ENCODE assay signal across 9 cellular contexts in the genomic region with DNA sequence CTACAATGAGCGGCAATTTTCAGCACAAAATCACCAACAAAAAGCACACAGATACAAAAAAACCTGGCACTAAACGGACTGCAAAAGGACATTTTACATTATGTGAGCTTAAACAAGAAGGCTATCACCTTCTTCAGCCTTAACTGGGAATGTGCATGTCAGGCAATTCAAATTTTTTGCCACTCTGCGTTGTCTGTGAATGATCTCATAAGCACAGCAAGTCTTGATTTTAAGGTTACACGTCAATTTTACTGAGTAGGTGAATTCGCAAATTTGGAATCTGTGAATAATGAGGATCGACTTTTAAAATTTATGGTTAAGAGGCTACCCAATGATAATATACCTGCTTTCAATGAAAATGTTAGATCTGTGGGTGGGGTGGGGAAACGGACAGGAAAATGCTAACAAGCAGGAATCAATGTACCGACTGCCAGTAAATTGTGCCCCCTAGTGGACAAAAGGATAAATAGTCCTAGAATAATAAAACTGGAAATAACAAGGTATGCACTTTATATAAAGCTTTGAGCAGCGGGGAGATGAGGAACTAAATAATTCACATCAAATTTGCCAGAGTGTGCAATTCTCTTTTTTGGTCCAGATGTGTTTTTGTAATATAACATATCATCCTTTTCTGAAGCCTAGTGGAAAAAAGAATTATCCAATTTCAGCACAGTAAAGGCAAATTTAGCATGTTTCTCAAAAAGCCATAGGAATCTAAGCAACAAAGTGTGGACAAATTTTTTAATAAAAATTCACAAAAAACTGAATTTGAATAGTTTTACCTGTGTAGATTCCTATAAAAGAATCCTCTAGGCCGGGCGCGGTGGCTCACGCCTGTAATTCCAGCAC. TPM values are rescaled to one million over a fixed set of nuclear protein-coding genes. Genes with fewer than 3 reads are reported as not detected.
DNase-seq lines count a peak whose midpoint lies in the region; ATAC-seq, FAIRE-seq and TF ChIP-seq lines count a peak whose summit lies in the region.
"Had no signal": no experiment of that assay in that cellular context is flagged by ENCODE, and none has a peak within 500 bp of the region (broad histone marks: within the 10 kb centered on the region; RNA-seq: fewer than 3 reads in every experiment).

No MANE protein-coding gene starts in this region.

- no peaks in the 10 kb centered on the region for H3K36me3 ChIP-seq in PC-9 (ENCODE audit: low read depth)
- H3K36me3 ChIP-seq in H1 (ENCODE audit: control insufficient read depth in 2 of 4, insufficient read depth in 4 of 4, low read length in 3 of 4): no peaks in the 10 kb centered on the region
- H3K36me3 ChIP-seq in mucosa of descending colon (ENCODE audit: low read depth): no peaks in the 10 kb centered on the region

- no TSS peak for BruUV-seq in PC-9 (replicated peaks; lab: Mats Ljungman, UMichigan)

- FAIRE-seq in GM18507 (lab: Jason Lieb, UNC): peak; percentile 81
- peak; percentile 69 for FAIRE-seq in H1 (lab: Jason Lieb, UNC)

- H3K27me3 Mint-ChIP-seq in activated CD4-positive, alpha-beta memory T cell treated with anti-CD3 and anti-CD28 coated beads for 36 hours: no peaks in the 10 kb centered on the region

- H3K4me1 Mint-ChIP-seq in activated CD4-positive, alpha-beta memory T cell treated with anti-CD3 and anti-CD28 coated beads for 36 hours (ENCODE audit: low read depth): no peaks in the 10 kb centered on the region

- no peaks in the 10 kb centered on the region for H3K23me2 ChIP-seq in H1 (ENCODE audit: low read depth, low read length)

- H3K27ac ChIP-seq in PC-9 (no peak overlapping the region), H1 (ENCODE audit: low read depth, low read length) (no peak overlapping the region)
- H3K27ac ChIP-seq: HL-60 had no signal

- no peak overlapping the region for H2BK120ac ChIP-seq in H1 (replicated peaks; ENCODE audit: low read depth, low read length)

- CTCF ChIA-PET in PC-9 (lab: Charles Lee): no interaction called here
- CTCF ChIA-PET in H1 (lab: Charles Lee; ENCODE audit: partially characterized antibody): interaction anchor here (0.6 to 4.5 kb wide), 18 partner anchors 10 to 1468 kb away, joined by 3 to 37 read pairs (median 4); no protein-coding TSS in a partner anchor
- CTCF ChIA-PET in activated CD4-positive, alpha-beta memory T cell treated with anti-CD3 and anti-CD28 coated beads for 36 hours (lab: Charles Lee): interaction anchor here (1.3 to 1.7 kb wide), 4 partner anchors 17 to 246 kb away, joined by 3 to 9 read pairs (median 5); no protein-coding TSS in a partner anchor

- H2BK5ac ChIP-seq in H1 (ENCODE audit: low read depth, low read length): no peak overlapping the region

- no peaks in the 10 kb centered on the region for H3K9me3 Mint-ChIP-seq in activated CD4-positive, alpha-beta memory T cell treated with anti-CD3 and anti-CD28 coated beads for 36 hours

- no peak overlapping the region for H4K8ac ChIP-seq in H1 (ENCODE audit: extremely low read depth, insufficient read depth, low read length)

- no peak overlapping the region for H2BK20ac ChIP-seq in H1 (ENCODE audit: low read length)

- no peak overlapping the region for H3K27ac Mint-ChIP-seq in activated CD4-positive, alpha-beta memory T cell treated with anti-CD3 and anti-CD28 coated beads for 36 hours

- DNase-seq in AG20443 (ENCODE audit: low spot score): peak; percentile 63
- peak; percentile 25 for DNase-seq in GM18507 (ENCODE audit: extremely low spot score, insufficient read length, low read depth)
- DNase-seq in KG1 (lab: John Stamatoyannopoulos, UW): peak; percentile 5
- peak in 1 of 2 experiments; percentile 36 for DNase-seq in PC-9
- DNase-seq in H1 (ENCODE audit: low read depth in 1 of 2, low spot score in 2 of 2): no peak
- DNase-seq in mucosa of descending colon: peak in 1 of 3 donors; percentile 38
- no peak for DNase-seq in activated CD4-positive, alpha-beta memory T cell treated with anti-CD3 and anti-CD28 coated beads for 36 hours

- H3K18ac ChIP-seq in H1 (ENCODE audit: extremely low read depth, low read length): no peak overlapping the region

- no peak overlapping the region for H3K23ac ChIP-seq in H1 (ENCODE audit: insufficient read length)

- no peak overlapping the region for H2BK15ac ChIP-seq in H1 (ENCODE audit: low read length)

- H3K79me2 ChIP-seq in PC-9 (ENCODE audit: low read depth): no peaks in the 10 kb centered on the region
- H3K79me2 ChIP-seq in H1 (ENCODE audit: control insufficient read depth in 1 of 2, insufficient read depth in 2 of 2, low read length in 2 of 2): no peaks in the 10 kb centered on the region

- peak overlapping the region; percentile 36; the same call in 1 of the 2 replicates for H3K4me2 ChIP-seq in PC-9
- no peak overlapping the region for H3K4me2 ChIP-seq in H1 (ENCODE audit: insufficient read depth in 1 of 2, low read depth in 2 of 2, low read length in 2 of 2)

- H3K4me3 ChIP-seq in PC-9 (no peak overlapping the region), H1 (ENCODE audit: extremely low read depth in 1 of 4, insufficient read depth in 2 of 4, low read depth in 3 of 4, low read length in 4 of 4) (no peak overlapping the region), mucosa of descending colon (no peak overlapping the region)

- 65% methylated on average over 13 of the region's 13 CpGs; no CpG with 5 or more reads in 1 of the 2 experiments for WGBS in H1 (ENCODE audit: extremely low coverage in 1 of 2, insufficient coverage in 1 of 2, insufficient read length in 1 of 2, insufficient replicate concordance in 2 of 2, low coverage in 1 of 2, low lambda C conversion rate in 2 of 2, missing lambda C conversion rate in 1 of 2), 2 experiments

- H3K14ac ChIP-seq in H1 (ENCODE audit: insufficient read length): no peak overlapping the region

- no peak overlapping the region for H3K4ac ChIP-seq in H1 (replicated peaks; ENCODE audit: insufficient read length, low read depth, low read length)

- no peak for TF ChIP-seq POLR2A in H1 (IDR thresholded peaks at IDR 0.05; ENCODE audit: control extremely low read depth in 1 of 2, low read depth in 2 of 2, low read length in 2 of 2)

- no peaks in the 10 kb centered on the region for H3K4me1 ChIP-seq in PC-9 (replicated peaks; ENCODE audit: insufficient read depth)
- no peaks in the 10 kb centered on the region; a peak in 1 of 7 replicates for H3K4me1 ChIP-seq in H1 (replicated peaks in 1 of 4; ENCODE audit: control insufficient read depth in 3 of 4, insufficient read depth in 4 of 4, low read length in 3 of 4)
- H3K4me1 ChIP-seq in mucosa of descending colon (ENCODE audit: low read depth): no peaks in the 10 kb centered on the region

- intact Hi-C loops in PC-9 (cut with micrococcal nuclease; ENCODE audit: unreplicated experiment): loop anchor here (1.0 to 2.0 kb wide), 2 partner anchors 28 to 243 kb away; no protein-coding TSS in a partner anchor
- intact Hi-C loops in mucosa of descending colon (cut with DNase I, micrococcal nuclease): loop anchor here (5.0 kb wide), 1 partner anchor 244 kb away; no protein-coding TSS in a partner anchor
- intact Hi-C loops in activated CD4-positive, alpha-beta memory T cell treated with anti-CD3 and anti-CD28 coated beads for 36 hours (cut with micrococcal nuclease): loop anchor here (1.0 kb wide), 2 partner anchors 242 to 532 kb away; no protein-coding TSS in a partner anchor

- TF ChIP-seq RAD21 in H1 (IDR thresholded peaks at IDR 0.05 in 1 of 2, conservative IDR thresholded peaks at IDR 0.05 in 1 of 2; ENCODE audit: low read depth in 2 of 2, low read length in 2 of 2): peak; percentile 77 to 78

- H3K56ac ChIP-seq in H1 (replicated peaks; ENCODE audit: insufficient read length, low read depth, low read length): no peak overlapping the region

- H4K91ac ChIP-seq in H1 (replicated peaks; ENCODE audit: insufficient read length, low read length): no peak overlapping the region

- ATAC-seq in mucosa of descending colon (peak; percentile 82), GM21576 (IDR thresholded peaks at IDR 0.05; ENCODE audit: unreplicated experiment) (no peak)

- no peaks in the 10 kb centered on the region for H3K79me1 ChIP-seq in H1 (ENCODE audit: low read depth, low read length)

- no peak overlapping the region for H3K4me3 Mint-ChIP-seq in activated CD4-positive, alpha-beta memory T cell treated with anti-CD3 and anti-CD28 coated beads for 36 hours

- H2AFZ ChIP-seq in PC-9 (no peak overlapping the region), H1 (ENCODE audit: low read length) (0 out of 2 replicates have a peak overlapping the region, but pooled peaks have one; percentile 88)

- no peak for TF ChIP-seq EP300 in H1 (IDR thresholded peaks at IDR 0.05; ENCODE audit: borderline replicate concordance in 1 of 2, low read depth in 2 of 2, low read length in 2 of 2)

- POLR2A ChIA-PET in PC-9 (lab: Charles Lee; ENCODE audit: unreplicated experiment) (no interaction called here), H1 (lab: Charles Lee; ENCODE audit: partially characterized antibody) (no interaction called here)
- POLR2A ChIA-PET in activated CD4-positive, alpha-beta memory T cell treated with anti-CD3 and anti-CD28 coated beads for 36 hours (lab: Charles Lee): no interaction called here

- H3K9me3 ChIP-seq in PC-9 (ENCODE audit: insufficient read depth, low read depth) (no peaks in the 10 kb centered on the region), H1 (ENCODE audit: insufficient read depth in 2 of 2, low read depth in 1 of 2, low read length in 1 of 2) (no peaks in the 10 kb centered on the region), mucosa of descending colon (no peaks in the 10 kb centered on the region)

- no peak overlapping the region for H2BK12ac ChIP-seq in H1 (ENCODE audit: low read depth, low read length)

- no peak overlapping the region for H4K5ac ChIP-seq in H1 (ENCODE audit: insufficient read length, low read depth, low read length)

- H4K20me1 ChIP-seq in PC-9 (ENCODE audit: insufficient read depth) (no peaks in the 10 kb centered on the region), H1 (replicated peaks in 1 of 2; ENCODE audit: control insufficient read depth in 1 of 2, insufficient read depth in 2 of 2, low read length in 2 of 2) (no peaks in the 10 kb centered on the region)

- TF ChIP-seq CTCF in PC-9 (conservative IDR thresholded peaks at IDR 0.05): peak; percentile 77
- TF ChIP-seq CTCF in H1 (IDR thresholded peaks at IDR 0.05; ENCODE audit: control extremely low read depth in 1 of 3, insufficient read depth in 1 of 3, low read depth in 1 of 3, low read length in 3 of 3): peak in 2 of 3 experiments; percentile 62 to 63; a peak in 2 of 4 replicates
- TF ChIP-seq CTCF in mucosa of descending colon (IDR thresholded peaks at IDR 0.05): peak; percentile 30

- no peaks in the 10 kb centered on the region for H3K36me3 Mint-ChIP-seq in activated CD4-positive, alpha-beta memory T cell treated with anti-CD3 and anti-CD28 coated beads for 36 hours

- no peaks in the 10 kb centered on the region for H3K9me2 ChIP-seq in PC-9 (ENCODE audit: insufficient read depth)

- H3F3A ChIP-seq in PC-9 (ENCODE audit: insufficient read depth, low read depth): no peaks in the 10 kb centered on the region

- H3K9ac ChIP-seq in H1 (replicated peaks in 1 of 4; ENCODE audit: extremely low read depth in 1 of 4, low read depth in 3 of 4, low read length in 3 of 4): no peak overlapping the region; a peak in 1 of 7 replicates

- H2AK5ac ChIP-seq in H1 (ENCODE audit: low read depth, low read length): no peak overlapping the region

- H3K27me3 ChIP-seq in PC-9 (ENCODE audit: insufficient read depth, low read depth) (no peaks in the 10 kb centered on the region), H1 (replicated peaks in 1 of 4; ENCODE audit: control insufficient read depth in 3 of 4, extremely low read depth in 1 of 4, insufficient read depth in 3 of 4, low read length in 3 of 4) (no peaks in the 10 kb centered on the region)

RNA-seq across cellular contexts. Expression of gene EQTN, which starts 20.5 kb away (rescaled TPM):
- not detected in 2 replicates for total RNA-seq in PC-9 (2021)
- total RNA-seq in H1 (2021; fragmentation: NEBNext Ultra II Directional; extraction: Animal tissue kit (Norgen Biotek cat#: 25700)): 0.52 TPM in 1 of 2 replicates, not detected in the other
- polyA plus RNA-seq in H1 (2011; rRNA removed): 0.23 TPM in 1 of 2 replicates, not detected in the other
- polyA plus RNA-seq in H1 (2011; cell fraction: cytosol; rRNA removed): 0.09 TPM
- polyA plus RNA-seq in H1 (2011; cell fraction: nucleus; rRNA removed): 0.14 TPM
- 0.20 to 0.24 TPM in 2 of 4 replicates, not detected in the others for polyA plus RNA-seq in H1 (2012, experiment 1 of 2)
- polyA plus RNA-seq in H1 (2012, experiment 2 of 2): not detected
- polyA plus RNA-seq in H1 (2013, experiment 1 of 2): 0.24 TPM
- 0.17 TPM for polyA plus RNA-seq in H1 (2013, experiment 2 of 2)
- 1.9 and 2.0 TPM in 2 replicates for polyA minus RNA-seq in H1 (2011; rRNA and poly(A)+ RNA removed)
- not detected for polyA minus RNA-seq in H1 (2011; cell fraction: cytosol; rRNA and poly(A)+ RNA removed)
- 4.6 TPM for polyA minus RNA-seq in H1 (2011; cell fraction: nucleus; rRNA and poly(A)+ RNA removed)
- total RNA-seq in mucosa of descending colon: 1 to 10 TPM in 2 of 3 donors, under 1 TPM in 1; 0.53 to 2.3 (median 1.4) TPM
- total RNA-seq in activated CD4-positive, alpha-beta memory T cell treated with anti-CD3 and anti-CD28 coated beads for 36 hours: not detected

Comparison
In these comparisons a context has a peak if more than half of its experiments do, and no peak if none do; other contexts are left out.
1. DNase-seq: peak in AG20443 (single experiment), GM18507 (single experiment) and KG1 (single experiment); none in H1 (0 of 2) and activated CD4-positive, alpha-beta memory T cell treated with anti-CD3 and anti-CD28 coated beads for 36 hours (single experiment).
2. Peak in every context shown above with its lines, with median percentiles within 50 percentile points of each other: CTCF ChIP-seq.